ENCODE assay signal across 8 cellular contexts in genomic region chr2:144430722-144431163, GRCh38.
DNase-seq lines count a peak whose midpoint lies in the region; ATAC-seq and TF ChIP-seq lines count a peak whose summit lies in the region.

No MANE protein-coding gene starts in this region.

- H3F3A ChIP-seq in DOHH2 (ENCODE audit: control insufficient read depth, insufficient read depth): peaks cover 2% of the 10 kb centered on the region; the same call in 1 of the 2 replicates

- H3K4me2 ChIP-seq in DOHH2 (ENCODE audit: low read length): peak overlapping the region; percentile 49

- TF ChIP-seq CTCF in DOHH2 (IDR thresholded peaks at IDR 0.05; ENCODE audit: low read depth, low read length, poor library complexity, severe bottlenecking) (no peak), esophagus muscularis mucosa (IDR thresholded peaks at IDR 0.05) (no peak), sigmoid colon (IDR thresholded peaks at IDR 0.05) (no peak)

- no peak overlapping the region for H3K27ac ChIP-seq in DOHH2 (ENCODE audit: low read depth, low read length)
- H3K27ac ChIP-seq in esophagus muscularis mucosa (replicated peaks in 1 of 4): peak overlapping the region; percentile 30 to 52 (median 40)
- peak overlapping the region; percentile 51 to 64 (median 58) for H3K27ac ChIP-seq in sigmoid colon

- H3K9me2 ChIP-seq in DOHH2 (replicated peaks; ENCODE audit: control insufficient read depth, low read length): no peaks in the 10 kb centered on the region

- H3K4me3 ChIP-seq in DOHH2 (ENCODE audit: low read length): peak overlapping the region; percentile 25
- peak overlapping the region in 3 of 4 donors; percentile 2 to 22 (median 13) for H3K4me3 ChIP-seq in esophagus muscularis mucosa
- no peak overlapping the region for H3K4me3 ChIP-seq in sigmoid colon

- ATAC-seq in GM21367 (IDR thresholded peaks at IDR 0.05; ENCODE audit: unreplicated experiment) (peak; percentile 83), HG03521 (IDR thresholded peaks at IDR 0.05; ENCODE audit: unreplicated experiment) (peak; percentile 76)

- H3K4me1 ChIP-seq in DOHH2 (ENCODE audit: control insufficient read depth, low read length) (peaks cover 35% of the 10 kb centered on the region), esophagus muscularis mucosa (peaks cover 17 to 27% (median 21%) of the 10 kb centered on the region in 4 donors), sigmoid colon (peaks cover 0 to 17% (median 14%) of the 10 kb centered on the region in 4 donors)

- TF ChIP-seq POLR2A in esophagus muscularis mucosa (IDR thresholded peaks at IDR 0.05; ENCODE audit: low read depth) (no peak), sigmoid colon (IDR thresholded peaks at IDR 0.05) (no peak)

- H3K9me3 ChIP-seq in DOHH2 (ENCODE audit: control insufficient read depth, insufficient read depth, low read length) (no peaks in the 10 kb centered on the region), esophagus muscularis mucosa (no peaks in the 10 kb centered on the region), sigmoid colon (no peaks in the 10 kb centered on the region)

- intact Hi-C loops in esophagus muscularis mucosa (cut with DNase I): no loop called here
- intact Hi-C loops in sigmoid colon (cut with DNase I): no loop called here

- DNase-seq in esophagus muscularis mucosa (ENCODE audit: extremely low spot score) (no peak), sigmoid colon (peak; percentile 80), NCI-H2081 (lab: John Stamatoyannopoulos, UW) (no peak), retina (no peak), NCI-H226 (no peak)

- no peaks in the 10 kb centered on the region for H4K20me1 ChIP-seq in DOHH2 (ENCODE audit: control insufficient read depth, insufficient read depth, low read depth, low read length)

- TF ChIP-seq EP300 in esophagus muscularis mucosa (IDR thresholded peaks at IDR 0.05): no peak
- no peak for TF ChIP-seq EP300 in sigmoid colon (IDR thresholded peaks at IDR 0.05)

- H3K36me3 ChIP-seq in DOHH2 (ENCODE audit: control insufficient read depth, low read length): peaks cover 8% of the 10 kb centered on the region
- no peaks in the 10 kb centered on the region for H3K36me3 ChIP-seq in esophagus muscularis mucosa
- no peaks in the 10 kb centered on the region for H3K36me3 ChIP-seq in sigmoid colon

- WGBS in esophagus muscularis mucosa: 73% methylated on average over 8 of the region's 8 CpGs
- 62 to 74% methylated on average over 8 of the region's 8 CpGs for WGBS in sigmoid colon, 2 donors

- H3K79me2 ChIP-seq in DOHH2 (ENCODE audit: control insufficient read depth, low read length): no peaks in the 10 kb centered on the region

- H3K27me3 ChIP-seq in DOHH2 (ENCODE audit: control insufficient read depth, low read length): no peaks in the 10 kb centered on the region
- no peaks in the 10 kb centered on the region for H3K27me3 ChIP-seq in esophagus muscularis mucosa
- H3K27me3 ChIP-seq in sigmoid colon: no peaks in the 10 kb centered on the region

Comparison
In these comparisons a context has a peak if more than half of its experiments do, and no peak if none do; other contexts are left out.
1. H3K4me3 ChIP-seq: peak in DOHH2 (single experiment) and esophagus muscularis mucosa (3 of 4); none in sigmoid colon (0 of 4).